31 cellular contexts compared by ENCODE assay signal in the genomic region with DNA sequence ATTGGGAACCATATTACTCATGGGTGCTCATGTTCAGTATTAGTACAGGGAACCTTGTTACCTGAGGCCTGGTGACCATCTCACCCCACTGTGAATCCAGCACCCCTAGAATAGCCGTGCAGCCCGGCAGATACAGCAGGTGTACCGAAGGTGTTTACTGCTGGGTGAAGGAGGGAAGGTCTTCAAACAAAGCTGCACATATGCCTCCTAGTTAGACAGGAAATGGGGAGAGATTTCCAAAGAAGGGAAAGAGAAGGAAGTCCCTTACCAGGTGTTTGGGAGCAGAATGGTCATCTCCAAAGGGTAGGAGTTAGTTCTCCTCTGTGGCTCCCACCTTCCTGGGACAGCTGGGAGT. TPM values are rescaled to one million over a fixed set of nuclear protein-coding genes. Genes with fewer than 3 reads are reported as not detected.
"Had no signal": no experiment of that assay in that cellular context is flagged by ENCODE, and none has a peak within 500 bp of the region (broad histone marks: within the 10 kb centered on the region; RNA-seq: fewer than 3 reads in every experiment).

No MANE protein-coding gene starts in this region.

- H3K9me3 Mint-ChIP-seq: stimulated activated effector memory CD8-positive, alpha-beta T cell treated with anti-CD3 and anti-CD28 coated beads, Interleukin-12 subunit alpha, Interleukin-12 subunit beta, amount 100 ng/mL, for 72 hours; stimulated activated memory B cell treated with anti-CD40 and anti-IgM and Interleukin-4, amounts not matched to agents 10 μg/mL and 1 μg/mL and 100 μg/mL, for 72 hours; stimulated activated naive B cell treated with anti-CD40 and anti-IgM and Interleukin-4, amounts not matched to agents 10 μg/mL and 1 μg/mL and 100 μg/mL, for 72 hours; stimulated activated naive CD8-positive, alpha-beta T cell treated with anti-CD3 and anti-CD28 coated beads, Interleukin-15, amount 100 ng/mL, for 72 hours; stimulated activated naive CD8-positive, alpha-beta T cell treated with anti-CD3 and anti-CD28 coated beads, Interleukin-15, Interleukin-2, amounts not matched to agents 100 ng/mL and 50 ng/mL, for 24 hours had no signal

- H3K4me1 ChIP-seq: stomach, testis, thyroid gland, tibial artery, transverse colon, upper lobe of right lung, uterus, vagina had no signal

- H3K27ac Mint-ChIP-seq: stimulated activated effector memory CD8-positive, alpha-beta T cell treated with anti-CD3 and anti-CD28 coated beads, Interleukin-12 subunit alpha, Interleukin-12 subunit beta, amount 100 ng/mL, for 72 hours; stimulated activated memory B cell treated with anti-CD40 and anti-IgM and Interleukin-4, amounts not matched to agents 10 μg/mL and 1 μg/mL and 100 μg/mL, for 72 hours; stimulated activated naive B cell treated with anti-CD40 and anti-IgM and Interleukin-4, amounts not matched to agents 10 μg/mL and 1 μg/mL and 100 μg/mL, for 72 hours; stimulated activated naive CD8-positive, alpha-beta T cell treated with anti-CD3 and anti-CD28 coated beads, Interleukin-15, Interleukin-2, amounts not matched to agents 100 ng/mL and 50 ng/mL, for 24 hours had no signal

- H3K27me3 ChIP-seq: stomach, suprapubic skin, testis, thyroid gland, tibial artery, tibial nerve, transverse colon, upper lobe of left lung, upper lobe of right lung, uterus, vagina had no signal

- H3K4me3 ChIP-seq: stomach, suprapubic skin, testis, thoracic aorta, thyroid gland, tibial artery, tibial nerve, transverse colon, upper lobe of left lung, upper lobe of right lung, uterus, vagina had no signal

- H3K4me3 Mint-ChIP-seq: stimulated activated effector memory CD8-positive, alpha-beta T cell treated with anti-CD3 and anti-CD28 coated beads, Interleukin-12 subunit alpha, Interleukin-12 subunit beta, amount 100 ng/mL, for 72 hours; stimulated activated memory B cell treated with anti-CD40 and anti-IgM and Interleukin-4, amounts not matched to agents 10 μg/mL and 1 μg/mL and 100 μg/mL, for 72 hours; stimulated activated naive B cell treated with anti-CD40 and anti-IgM and Interleukin-4, amounts not matched to agents 10 μg/mL and 1 μg/mL and 100 μg/mL, for 72 hours; stimulated activated naive CD8-positive, alpha-beta T cell treated with anti-CD3 and anti-CD28 coated beads, Interleukin-15, amount 100 ng/mL, for 72 hours; stimulated activated naive CD8-positive, alpha-beta T cell treated with anti-CD3 and anti-CD28 coated beads, Interleukin-15, Interleukin-2, amounts not matched to agents 100 ng/mL and 50 ng/mL, for 24 hours had no signal

- DNase-seq: stimulated activated CD4-positive, alpha-beta T cell treated with anti-CD3 and anti-CD28 coated beads, Interleukin-2, amount 100 ng/mL, for 48 hours; stimulated activated CD4-positive, alpha-beta T cell treated with anti-CD3 and anti-CD28 coated beads, Interleukin-4, amount 100 ng/mL, for 1 hour; stimulated activated CD4-positive, alpha-beta T cell treated with anti-CD3 and anti-CD28 coated beads, Interleukin-4, amount 100 ng/mL, for 24 hours; stimulated activated CD4-positive, alpha-beta T cell treated with anti-CD3 and anti-CD28 coated beads, Interleukin-4, amount 100 ng/mL, for 4 hours; stimulated activated CD8-positive, alpha-beta memory T cell treated with anti-CD3 and anti-CD28 coated beads, Interleukin-4, amount 100 ng/mL, for 48 hours; stimulated activated naive B cell treated with anti-CD40 and anti-IgM and Interleukin-4, amounts not matched to agents 10 μg/mL and 1 μg/mL and 100 μg/mL, for 72 hours; stimulated activated naive CD4-positive, alpha-beta T cell; stimulated activated naive CD4-positive, alpha-beta T cell treated with Interleukin-2 at 50 U/mL for 16 hours; stimulated activated naive CD8-positive, alpha-beta T cell treated with anti-CD3 and anti-CD28 coated beads, Interleukin-15, amount 100 ng/mL, for 72 hours; stimulated activated naive CD8-positive, alpha-beta T cell treated with anti-CD3 and anti-CD28 coated beads, Interleukin-15, Interleukin-2, amounts not matched to agents 100 U/mL and 50 U/mL, for 24 hours; stomach; substantia nigra; testis; thyroid gland; tibial artery; transverse colon; trophoblast cell; upper lobe of left lung; upper lobe of right lung; uterus had no signal

- ATAC-seq: stimulated activated effector memory CD8-positive, alpha-beta T cell treated with anti-CD3 and anti-CD28 coated beads, Interleukin-12 subunit alpha, Interleukin-12 subunit beta, amount 100 ng/mL, for 72 hours; stimulated activated memory B cell treated with anti-CD40 and anti-IgM and Interleukin-4, amounts not matched to agents 10 μg/mL and 1 μg/mL and 100 μg/mL, for 72 hours; stimulated activated naive B cell treated with anti-CD40 and anti-IgM and Interleukin-4, amounts not matched to agents 10 μg/mL and 1 μg/mL and 100 μg/mL, for 72 hours; stimulated activated naive CD8-positive, alpha-beta T cell treated with anti-CD3 and anti-CD28 coated beads, Interleukin-15, amount 100 ng/mL, for 72 hours; stimulated activated naive CD8-positive, alpha-beta T cell treated with anti-CD3 and anti-CD28 coated beads, Interleukin-15, Interleukin-2, amounts not matched to agents 100 U/mL and 50 U/mL, for 24 hours; upper lobe of right lung had no signal

- H3K4me1 Mint-ChIP-seq: stimulated activated effector memory CD8-positive, alpha-beta T cell treated with anti-CD3 and anti-CD28 coated beads, Interleukin-12 subunit alpha, Interleukin-12 subunit beta, amount 100 ng/mL, for 72 hours; stimulated activated memory B cell treated with anti-CD40 and anti-IgM and Interleukin-4, amounts not matched to agents 10 μg/mL and 1 μg/mL and 100 μg/mL, for 72 hours; stimulated activated naive CD8-positive, alpha-beta T cell treated with anti-CD3 and anti-CD28 coated beads, Interleukin-15, amount 100 ng/mL, for 72 hours had no signal

- H3K27ac ChIP-seq: stomach, suprapubic skin, testis, thoracic aorta, thyroid gland, tibial artery, tibial nerve, transverse colon, upper lobe of left lung, upper lobe of right lung, uterus, vagina had no signal

- H3K36me3 Mint-ChIP-seq: stimulated activated effector memory CD8-positive, alpha-beta T cell treated with anti-CD3 and anti-CD28 coated beads, Interleukin-12 subunit alpha, Interleukin-12 subunit beta, amount 100 ng/mL, for 72 hours; stimulated activated memory B cell treated with anti-CD40 and anti-IgM and Interleukin-4, amounts not matched to agents 10 μg/mL and 1 μg/mL and 100 μg/mL, for 72 hours; stimulated activated naive B cell treated with anti-CD40 and anti-IgM and Interleukin-4, amounts not matched to agents 10 μg/mL and 1 μg/mL and 100 μg/mL, for 72 hours had no signal

- H3K9me3 ChIP-seq: stomach, suprapubic skin, testis, thoracic aorta, thyroid gland, tibial artery, tibial nerve, transverse colon, upper lobe of left lung, upper lobe of right lung, uterus, vagina had no signal

- H3K36me3 ChIP-seq: stomach, suprapubic skin, thoracic aorta, thyroid gland, tibial artery, tibial nerve, transverse colon, upper lobe of left lung, upper lobe of right lung, uterus, vagina had no signal

- H3K27me3 Mint-ChIP-seq: stimulated activated memory B cell treated with anti-CD40 and anti-IgM and Interleukin-4, amounts not matched to agents 10 μg/mL and 1 μg/mL and 100 μg/mL, for 72 hours had no signal

RNA-seq across cellular contexts. Expression of a gene that starts 2.4 kb away (rescaled TPM):
- total RNA-seq: stomach, subcutaneous adipose tissue, temporal lobe, thoracic aorta, thyroid gland, transverse colon, upper lobe of left lung, upper lobe of right lung, ureter, urinary bladder, uterus, vagina had no signal
